In the genomic region with DNA sequence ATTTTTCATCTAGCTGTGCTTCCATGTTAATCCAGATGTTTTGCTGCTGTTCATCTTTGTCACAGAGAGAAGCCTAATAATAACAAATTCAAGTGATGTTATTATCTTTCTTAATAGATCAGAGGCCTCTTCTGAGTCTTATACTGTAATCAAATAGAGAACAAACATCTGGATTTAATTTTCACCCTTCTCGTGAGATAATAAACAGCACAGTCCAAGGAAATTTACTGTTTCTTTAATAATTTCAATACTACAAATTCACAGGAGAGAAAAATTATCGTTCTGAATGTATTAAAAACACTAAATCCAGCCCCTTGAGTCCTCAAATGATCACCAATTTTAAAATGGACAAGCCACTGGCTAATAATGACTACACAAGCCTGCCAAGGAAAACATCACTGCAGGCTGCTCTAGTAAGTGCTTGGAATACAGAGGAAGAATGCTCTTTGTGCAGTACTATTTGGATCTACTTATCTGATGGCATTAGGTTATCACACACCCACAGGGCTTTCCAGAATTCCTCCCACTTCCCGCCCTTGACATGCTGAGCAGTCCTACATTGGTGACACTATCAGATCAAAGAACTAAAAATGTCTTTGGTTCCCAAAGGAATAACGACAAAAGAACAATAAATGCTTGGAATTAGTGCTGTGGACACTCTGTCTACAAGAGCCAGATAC, we compare ENCODE assay signal across 16 cellular contexts. TPM values are rescaled to one million over a fixed set of nuclear protein-coding genes. Genes with fewer than 3 reads are reported as not detected.
DNase-seq lines count a peak whose midpoint lies in the region; ATAC-seq and TF ChIP-seq lines count a peak whose summit lies in the region.
"Had no signal": no experiment of that assay in that cellular context is flagged by ENCODE, and none has a peak within 500 bp of the region (broad histone marks: within the 10 kb centered on the region; RNA-seq: fewer than 3 reads in every experiment).

No MANE protein-coding gene starts in this region.

- DNase-seq in adrenal gland = peak in 5 of 7 donors; percentile 8 to 64 (median 28)
- peak; percentile 5 for DNase-seq in fibroblast of the conjunctiva (ENCODE audit: low read depth)
- DNase-seq in lower lobe of right lung = no peak
- no peak for DNase-seq in uterus
- DNase-seq in inferior parietal cortex (ENCODE audit: extremely low spot score) = no peak
- DNase-seq in effector CD4-positive, alpha-beta T cell = no peak
- DNase-seq: activated CD4-positive, alpha-beta memory T cell treated with anti-CD3 and anti-CD28 coated beads for 36 hours; activated effector memory CD4-positive, alpha-beta T cell treated with Interleukin-2 at 50 U/mL for 16 hours; DND-41; hippocampal formation; KG1; NCI-H1105 treated with DMSO at 0.1 percent for 48 hours; occipital lobe; SHP77 treated with DMSO at 0.1 percent for 48 hours; T1000 had no signal

- no peaks in the 10 kb centered on the region for H3K36me3 ChIP-seq in adrenal gland (replicated peaks in 1 of 2)
- H3K36me3 ChIP-seq in lower lobe of right lung = no peaks in the 10 kb centered on the region
- no peaks in the 10 kb centered on the region for H3K36me3 ChIP-seq in uterus

- ATAC-seq in lower lobe of right lung (peak in 1 of 2 donors; percentile 49), GM21390 (IDR thresholded peaks at IDR 0.05; ENCODE audit: unreplicated experiment) (no peak)

- no peaks in the 10 kb centered on the region for H3K27me3 ChIP-seq in adrenal gland
- no peaks in the 10 kb centered on the region for H3K27me3 ChIP-seq in lower lobe of right lung (ENCODE audit: low read depth)
- no peaks in the 10 kb centered on the region for H3K27me3 ChIP-seq in uterus

- H3K27ac ChIP-seq in adrenal gland (peak overlapping the region in 1 of 5 donors; percentile 22), lower lobe of right lung (peak overlapping the region; percentile 5), uterus (peak overlapping the region; percentile 38 to 51)

- TF ChIP-seq CTCF in adrenal gland (IDR thresholded peaks at IDR 0.05) (no peak), lower lobe of right lung (IDR thresholded peaks at IDR 0.05) (no peak), uterus (IDR thresholded peaks at IDR 0.05) (no peak)

- no peak for TF ChIP-seq POLR2A in adrenal gland (IDR thresholded peaks at IDR 0.05)
- TF ChIP-seq POLR2A in uterus (IDR thresholded peaks at IDR 0.05) = no peak

- H3K4me1 ChIP-seq in adrenal gland (replicated peaks in 1 of 2) (peaks cover 0 to 7% of the 10 kb centered on the region in 2 donors), lower lobe of right lung (peaks cover 18% of the 10 kb centered on the region), uterus (peaks cover 0 to 8% of the 10 kb centered on the region in 2 donors)

- 27 to 41% (median 33%) methylated on average over 4 of the region's 4 CpGs for WGBS in adrenal gland, 4 donors

- intact Hi-C loops in adrenal gland (cut with DNase I) = no loop called here
- intact Hi-C loops in lower lobe of right lung (cut with DNase I) = no loop called here
- intact Hi-C loops in uterus (cut with DNase I; ENCODE audit: low total_unique reads) = no loop called here

- H3K4me3 ChIP-seq in adrenal gland (no peak overlapping the region), lower lobe of right lung (no peak overlapping the region), uterus (no peak overlapping the region)

- H3K9me3 ChIP-seq in adrenal gland (replicated peaks in 1 of 3) = no peaks in the 10 kb centered on the region
- H3K9me3 ChIP-seq in lower lobe of right lung = no peaks in the 10 kb centered on the region
- H3K9me3 ChIP-seq in uterus = no peaks in the 10 kb centered on the region

RNA-seq across cellular contexts. Expression of a gene that starts 38.2 kb away (rescaled TPM):
- total RNA-seq in adrenal gland (100 to 1,000 TPM in 4 of 8 donors, 10 to 100 TPM in 4; 46.4 to 170 (median 103) TPM), lower lobe of right lung (166 TPM), uterus (100 to 1,000 TPM; 134 to 339 (median 181) TPM)
- polyA plus RNA-seq in adrenal gland = 10 to 100 TPM; 29.0 to 74.7 (median 64.9) TPM

Comparison
In these comparisons a context has a peak if more than half of its experiments do, and no peak if none do; other contexts are left out.
1. DNase-seq: peak in adrenal gland (5 of 7) and fibroblast of the conjunctiva (single experiment); none in lower lobe of right lung (single experiment), uterus (0 of 2), inferior parietal cortex (single experiment) and effector CD4-positive, alpha-beta T cell (single experiment).